Comparison of ENCODE assay signal across 22 cellular contexts in genomic region chr12:110627500-110628195, GRCh38. TPM values are rescaled to one million over a fixed set of nuclear protein-coding genes. Genes with fewer than 3 reads are reported as not detected.
DNase-seq lines count a peak whose midpoint lies in the region; ATAC-seq and TF ChIP-seq lines count a peak whose summit lies in the region.
"Had no signal": no experiment of that assay in that cellular context is flagged by ENCODE, and none has a peak within 500 bp of the region (broad histone marks: within the 10 kb centered on the region; RNA-seq: fewer than 3 reads in every experiment).

No MANE protein-coding gene starts in this region.

- no peaks in the 10 kb centered on the region for H3K9me3 ChIP-seq in BLaER1 treated with 17β-estradiol and CSF1 and Interleukin-3, amounts not matched to agents 10 nM and 100 nM (replicated peaks in 1 of 11)
- no peaks in the 10 kb centered on the region for H3K9me3 ChIP-seq in OCI-LY7 (ENCODE audit: low read length)
- H3K9me3 ChIP-seq: HAP-1, heart left ventricle, left lung, thoracic aorta had no signal

- H3K27me3 ChIP-seq in BLaER1 treated with 17β-estradiol and CSF1 and Interleukin-3, amounts not matched to agents 10 nM and 100 nM, result no peaks in the 10 kb centered on the region
- H3K27me3 ChIP-seq: brain microvascular endothelial cell, heart left ventricle, left lung had no signal

- H2AFZ ChIP-seq in OCI-LY7 (ENCODE audit: low read length), result peak overlapping the region; percentile 77; the same call in 1 of the 2 replicates

- POLR2A ChIA-PET in OCI-LY7 (lab: Charles Lee), result interaction anchor here (0.6 to 3.3 kb wide), 16 partner anchors 8 to 1438 kb away, joined by 3 to 20 read pairs (median 4); partner anchors contain the start of gene TCTN1

- BruUV-seq in OCI-LY7 (replicated peaks; lab: Mats Ljungman, UMichigan), result no TSS peak

- no peak overlapping the region for H3K4me3 ChIP-seq in BLaER1 treated with 17β-estradiol and CSF1 and Interleukin-3, amounts not matched to agents 10 nM and 100 nM
- peak overlapping the region; percentile 47 for H3K4me3 ChIP-seq in OCI-LY7 (ENCODE audit: low read depth, low read length, poor library complexity, severe bottlenecking)
- H3K4me3 ChIP-seq: HAP-1, heart left ventricle, left lung, thoracic aorta had no signal

- TF ChIP-seq CTCF in OCI-LY7 (conservative IDR thresholded peaks at IDR 0.05; ENCODE audit: low read length), result no peak

- H3K27ac ChIP-seq in BLaER1 treated with 17β-estradiol and CSF1 and Interleukin-3, amounts not matched to agents 10 nM and 100 nM, result peak overlapping the region in 10 of 11 experiments; percentile 2 to 52 (median 29); a peak in 14 of 22 replicates
- peak overlapping the region; percentile 71 for H3K27ac ChIP-seq in OCI-LY7 (ENCODE audit: low read depth, low read length, poor library complexity, severe bottlenecking)
- H3K27ac ChIP-seq: brain microvascular endothelial cell, heart left ventricle, left lung, thoracic aorta had no signal

- H3K4me1 ChIP-seq in BLaER1 treated with 17β-estradiol and CSF1 and Interleukin-3, amounts not matched to agents 10 nM and 100 nM, result peaks cover 10 to 27% (median 20%) of the 10 kb centered on the region in 10 experiments
- H3K4me1 ChIP-seq in OCI-LY7 (ENCODE audit: insufficient read depth, low read length, poor library complexity, severe bottlenecking), result peaks cover 48% of the 10 kb centered on the region
- H3K4me1 ChIP-seq: HAP-1 had no signal

- DNase-seq in OCI-LY7 (ENCODE audit: low spot score), result peak; percentile 55
- DNase-seq in germinal center (ENCODE audit: low spot score), result peak; percentile 47
- no peak for DNase-seq in NCI-H146 (lab: John Stamatoyannopoulos, UW)
- DNase-seq in activated CD8-positive, alpha-beta memory T cell treated with anti-CD3 and anti-CD28 coated beads for 24 hours, result no peak
- DNase-seq in RPMI8226, result no peak
- DNase-seq: activated CD4-positive, alpha-beta memory T cell treated with anti-CD3 and anti-CD28 coated beads, Interleukin-2, amount 10 ng/mL, durations not matched to agents 7 days and 5 days; activated T-cell treated with anti-CD3 and anti-CD28 coated beads, Interleukin-2, amount 50 U/mL, for 48 hours; brain microvascular endothelial cell; endodermal cell; heart left ventricle; left lung; NCI-H1930; NK-92 treated with Interleukin-12 subunit alpha and Interleukin-12 subunit beta, amount 100 ng/mL, for 24 hours; nucleus accumbens; stimulated activated CD4-positive, alpha-beta T cell treated with anti-CD3 and anti-CD28 coated beads, Interleukin-12 subunit alpha, Interleukin-12 subunit beta, amount 100 ng/mL, for 4 hours; stimulated activated CD8-positive, alpha-beta memory T cell treated with anti-CD3 and anti-CD28 coated beads, Interleukin-4, amount 100 ng/mL, for 48 hours; T-helper 1 cell had no signal

- intact Hi-C loops in OCI-LY7 (cut with micrococcal nuclease; ENCODE audit: unreplicated experiment), result loop anchor here (2.0 to 5.0 kb wide), 2 partner anchors 19 to 115 kb away; partner anchors contain the start of gene PPP1CC

- peak overlapping the region; percentile 19 to 61 (median 44); a peak in 20 of 22 replicates for H3K4me2 ChIP-seq in BLaER1 treated with 17β-estradiol and CSF1 and Interleukin-3, amounts not matched to agents 10 nM and 100 nM
- peak overlapping the region; percentile 82 for H3K4me2 ChIP-seq in OCI-LY7 (ENCODE audit: low read length)

- H3K79me2 ChIP-seq in OCI-LY7 (ENCODE audit: insufficient read depth, low read depth, low read length), result no peaks in the 10 kb centered on the region

- no peaks in the 10 kb centered on the region for H4K20me1 ChIP-seq in BLaER1 treated with 17β-estradiol and CSF1 and Interleukin-3, amounts not matched to agents 10 nM and 100 nM
- no peaks in the 10 kb centered on the region for H4K20me1 ChIP-seq in OCI-LY7 (ENCODE audit: insufficient read depth, low read length)

- CTCF ChIA-PET in OCI-LY7 (lab: Charles Lee; ENCODE audit: unreplicated experiment), result no interaction called here

- 0 out of 22 replicates have a peak, but pooled peaks cover 0 to 5% (median 0%) of the 10 kb centered on the region in 11 experiments for H3K36me3 ChIP-seq in BLaER1 treated with 17β-estradiol and CSF1 and Interleukin-3, amounts not matched to agents 10 nM and 100 nM
- no peaks in the 10 kb centered on the region for H3K36me3 ChIP-seq in OCI-LY7 (ENCODE audit: insufficient read depth, low read length)
- H3K36me3 ChIP-seq: brain microvascular endothelial cell had no signal

- peak overlapping the region in 9 of 11 experiments; percentile 9 to 56 (median 35); a peak in 11 of 22 replicates for H3K9ac ChIP-seq in BLaER1 treated with 17β-estradiol and CSF1 and Interleukin-3, amounts not matched to agents 10 nM and 100 nM

- H3K9me2 ChIP-seq in OCI-LY7 (ENCODE audit: insufficient read depth, low read length), result no peaks in the 10 kb centered on the region

- ATAC-seq in GM18498 (IDR thresholded peaks at IDR 0.05; ENCODE audit: unreplicated experiment) (peak; percentile 45), GM21786 (IDR thresholded peaks at IDR 0.05; ENCODE audit: unreplicated experiment) (no peak)
- ATAC-seq: heart left ventricle, left lung had no signal

RNA-seq across cellular contexts. Expression of gene TCTN1, which starts 13.7 kb away (rescaled TPM):
- 4.0 and 8.7 TPM in 2 replicates for total RNA-seq in OCI-LY7 (2014; rRNA removed; shearing (Covaris generic))
- total RNA-seq in OCI-LY7 (2022), result 19.9 and 21.0 TPM in 2 replicates

RNA-seq across cellular contexts. Expression of gene PPTC7, which starts 44.5 kb away (rescaled TPM):
- 8.3 and 11.4 TPM in 2 replicates for total RNA-seq in OCI-LY7 (2014; rRNA removed; shearing (Covaris generic))
- total RNA-seq in OCI-LY7 (2022), result 29.7 and 30.6 TPM in 2 replicates

Comparison
In these comparisons a context has a peak if more than half of its experiments do, and no peak if none do; other contexts are left out.
1. DNase-seq: peak in OCI-LY7 (single experiment) and germinal center (single experiment); none in NCI-H146 (single experiment), activated CD8-positive, alpha-beta memory T cell treated with anti-CD3 and anti-CD28 coated beads for 24 hours (single experiment) and RPMI8226 (single experiment).